In the genomic region with DNA sequence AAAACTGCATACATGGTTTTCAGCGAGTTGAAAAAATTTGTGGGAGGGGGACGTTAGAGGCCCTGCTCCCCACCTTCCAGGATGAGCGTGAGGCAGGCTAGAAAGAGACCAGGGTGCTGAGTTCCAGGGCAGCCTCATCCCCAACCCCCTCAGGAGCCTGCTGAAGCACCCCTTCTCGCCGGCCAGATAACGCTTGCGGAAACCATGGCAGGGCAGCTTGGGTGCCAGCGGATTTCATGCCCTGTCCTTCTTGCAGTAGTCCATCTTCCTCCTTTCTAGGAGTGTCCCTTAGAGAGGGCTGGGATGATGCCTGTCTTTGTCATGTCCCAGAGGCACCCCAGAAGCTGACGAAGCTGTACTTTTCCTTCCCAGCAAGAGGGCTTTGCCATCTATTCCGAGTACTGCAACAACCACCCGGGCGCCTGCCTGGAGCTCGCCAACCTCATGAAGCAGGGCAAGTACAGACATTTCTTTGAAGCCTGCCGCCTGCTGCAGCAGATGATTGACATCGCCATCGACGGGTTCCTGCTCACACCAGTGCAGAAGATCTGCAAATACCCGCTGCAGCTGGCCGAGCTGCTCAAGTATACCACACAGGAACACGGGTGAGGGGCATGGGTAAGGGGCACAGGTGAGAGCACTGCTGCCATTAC, we compare ENCODE assay signal across 30 cellular contexts. TPM values are rescaled to one million over a fixed set of nuclear protein-coding genes. Genes with fewer than 3 reads are reported as not detected.
"Had no signal": no experiment of that assay in that cellular context is flagged by ENCODE, and none has a peak within 500 bp of the region (broad histone marks: within the 10 kb centered on the region; RNA-seq: fewer than 3 reads in every experiment).

No MANE protein-coding gene starts in this region.

- H3K27me3 Mint-ChIP-seq: activated CD4-positive, alpha-beta memory T cell treated with anti-CD3 and anti-CD28 coated beads for 36 hours; activated naive CD4-positive, alpha-beta T cell treated with anti-CD3 and anti-CD28 coated beads, Interleukin-2, amount 50 U/mL, for 24 hours; memory B cell; naive thymus-derived CD8-positive, alpha-beta T cell; progenitor cell of endocrine pancreas; T-helper 17 cell had no signal

- H3K4me3 Mint-ChIP-seq: activated CD4-positive, alpha-beta memory T cell treated with anti-CD3 and anti-CD28 coated beads for 36 hours; activated naive CD4-positive, alpha-beta T cell treated with anti-CD3 and anti-CD28 coated beads, Interleukin-2, amount 50 U/mL, for 24 hours; activated T-cell treated with anti-CD3 and anti-CD28 coated beads, Interleukin-2, amount 50 U/mL, for 72 hours; memory B cell; naive thymus-derived CD8-positive, alpha-beta T cell; T-helper 17 cell had no signal

- H3K9me3 Mint-ChIP-seq: activated CD4-positive, alpha-beta memory T cell treated with anti-CD3 and anti-CD28 coated beads for 36 hours; activated naive CD4-positive, alpha-beta T cell treated with anti-CD3 and anti-CD28 coated beads, Interleukin-2, amount 50 U/mL, for 24 hours; activated T-cell treated with anti-CD3 and anti-CD28 coated beads, Interleukin-2, amount 50 U/mL, for 72 hours; memory B cell; naive thymus-derived CD8-positive, alpha-beta T cell had no signal

- H3K36me3 ChIP-seq: uterus had no signal

- H3K4me1 Mint-ChIP-seq: memory B cell had no signal

- DNase-seq: activated CD4-positive, alpha-beta memory T cell treated with anti-CD3 and anti-CD28 coated beads for 36 hours; activated CD4-positive, alpha-beta T cell treated with anti-CD3 and anti-CD28 coated beads for 48 hours; activated effector memory CD4-positive, alpha-beta T cell treated with anti-CD3 and anti-CD28 coated beads, Interleukin-2, amount 50 U/mL, for 16 hours; activated T-cell treated with anti-CD3 and anti-CD28 coated beads, Interleukin-2, amount 50 U/mL, for 72 hours; body of pancreas; dermis blood vessel endothelial cell; effector CD4-positive, alpha-beta T cell; esophagus squamous epithelium; foreskin melanocyte; heart right ventricle; midbrain; naive thymus-derived CD8-positive, alpha-beta T cell; right lobe of liver; SK-N-SH; stimulated activated CD4-positive, alpha-beta T cell treated with anti-CD3 and anti-CD28 coated beads, Interleukin-2, amount 100 ng/mL, for 48 hours; T-helper 17 cell; T1000; transverse colon; uterus; WERI-Rb-1 had no signal

- ATAC-seq: activated CD4-positive, CD25-positive, alpha-beta regulatory T cell treated with anti-CD3 and anti-CD28 coated beads, Interleukin-2, amount 50 U/mL, for 24 hours; activated T-cell treated with anti-CD3 and anti-CD28 coated beads, Interleukin-2, amount 50 U/mL, for 72 hours; body of pancreas; heart right ventricle; naive thymus-derived CD8-positive, alpha-beta T cell; T-helper 17 cell had no signal

- H3K9me3 ChIP-seq: adrenal gland, body of pancreas, esophagus squamous epithelium, heart right ventricle, right lobe of liver, SK-N-SH, transverse colon, uterus had no signal

- H3K27ac ChIP-seq: adrenal gland, body of pancreas, esophagus squamous epithelium, heart right ventricle, right lobe of liver, transverse colon, uterus, WERI-Rb-1 had no signal

- H3K27me3 ChIP-seq: adrenal gland, body of pancreas, esophagus squamous epithelium, heart right ventricle, right lobe of liver, transverse colon, uterus had no signal

- H3K4me1 ChIP-seq: adrenal gland, body of pancreas, esophagus squamous epithelium, right lobe of liver, transverse colon, uterus had no signal

- H3K27ac Mint-ChIP-seq: activated CD4-positive, alpha-beta memory T cell treated with anti-CD3 and anti-CD28 coated beads for 36 hours; memory B cell; progenitor cell of endocrine pancreas had no signal

- H3K4me3 ChIP-seq: adrenal gland, body of pancreas, esophagus squamous epithelium, heart right ventricle, right lobe of liver, transverse colon, uterus had no signal

RNA-seq across cellular contexts. Expression of a gene that starts 19.0 kb away (rescaled TPM):
- total RNA-seq: activated CD4-positive, alpha-beta memory T cell treated with anti-CD3 and anti-CD28 coated beads for 36 hours; dermis blood vessel endothelial cell; esophagus squamous epithelium; glomerular endothelial cell; kidney epithelial cell; osteocyte; progenitor cell of endocrine pancreas; renal cortical epithelial cell; T-helper 17 cell; temporal lobe had no signal
- polyA plus RNA-seq: naive thymus-derived CD8-positive, alpha-beta T cell; SK-N-SH had no signal
